Comparison of ENCODE assay signal across 12 cellular contexts in genomic region chr18:57898506-57899124, GRCh38.
DNase-seq lines count a peak whose midpoint lies in the region; ATAC-seq and TF ChIP-seq lines count a peak whose summit lies in the region.
"Had no signal": no experiment of that assay in that cellular context is flagged by ENCODE, and none has a peak within 500 bp of the region (broad histone marks: within the 10 kb centered on the region; RNA-seq: fewer than 3 reads in every experiment).

No MANE protein-coding gene starts in this region.

- no peak overlapping the region for H3K27ac Mint-ChIP-seq in effector memory CD8-positive, alpha-beta T cell
- H3K27ac Mint-ChIP-seq: naive B cell had no signal

- no peak for TF ChIP-seq POLR2A in NB4 (IDR thresholded peaks at IDR 0.05; ENCODE audit: extremely low read depth, insufficient read length)

- no peak overlapping the region for H3K4me3 ChIP-seq in NB4 (ENCODE audit: low read depth, low read length)
- H3K4me3 ChIP-seq: hepatocyte had no signal

- H3K27me3 Mint-ChIP-seq in effector memory CD8-positive, alpha-beta T cell: peaks cover 6 to 36% of the 10 kb centered on the region in 2 donors

- no peaks in the 10 kb centered on the region for H3K9me3 Mint-ChIP-seq in effector memory CD8-positive, alpha-beta T cell
- H3K9me3 Mint-ChIP-seq: central memory CD8-positive, alpha-beta T cell had no signal

- ATAC-seq in effector memory CD8-positive, alpha-beta T cell (replicated peaks): no peak
- no peak for ATAC-seq in activated CD4-positive, CD25-positive, alpha-beta regulatory T cell treated with anti-CD3 and anti-CD28 coated beads, Interleukin-2, amount 50 U/mL, for 24 hours

- H3K27ac ChIP-seq in RWPE1: peak overlapping the region; percentile 68
- H3K27ac ChIP-seq: hepatocyte had no signal

- TF ChIP-seq CTCF in NB4 (IDR thresholded peaks at IDR 0.05; ENCODE audit: low read depth, low read length) (no peak), RWPE1 (conservative IDR thresholded peaks at IDR 0.05; ENCODE audit: low read depth) (no peak)

- H3K36me3 Mint-ChIP-seq in effector memory CD8-positive, alpha-beta T cell (ENCODE audit: insufficient read depth): no peaks in the 10 kb centered on the region
- H3K36me3 Mint-ChIP-seq: naive B cell had no signal

- H3K4me1 Mint-ChIP-seq in effector memory CD8-positive, alpha-beta T cell (ENCODE audit: low read depth in 2 of 2): no peaks in the 10 kb centered on the region
- H3K4me1 Mint-ChIP-seq: central memory CD8-positive, alpha-beta T cell; naive B cell had no signal

- CTCF ChIA-PET in RWPE1 (lab: Yijun Ruan, JAX): no interaction called here

- POLR2A ChIA-PET in RWPE1 (lab: Yijun Ruan, JAX; ENCODE audit: low non-redundant PET): no interaction called here

- DNase-seq in EH (ENCODE audit: low read depth) (peak; percentile 91), NB4 (ENCODE audit: low read depth) (peak; percentile 20), RWPE1 (ENCODE audit: low spot score) (no peak), hepatic stellate cell (ENCODE audit: low spot score) (peak; percentile 36), C1 segment of cervical spinal cord (lab: John Stamatoyannopoulos, UW) (no peak)
- DNase-seq in effector memory CD8-positive, alpha-beta T cell: no peak
- no peak for DNase-seq in stimulated activated CD4-positive, alpha-beta T cell treated with anti-CD3 and anti-CD28 coated beads, Interleukin-15, amount 100 ng/mL, for 24 hours
- DNase-seq: naive B cell, SW 1271 had no signal

- no peak overlapping the region for H3K4me3 Mint-ChIP-seq in effector memory CD8-positive, alpha-beta T cell
- H3K4me3 Mint-ChIP-seq: central memory CD8-positive, alpha-beta T cell; naive B cell had no signal

Comparison
In these comparisons a context has a peak if more than half of its experiments do, and no peak if none do; other contexts are left out.
1. DNase-seq: peak in EH (single experiment), NB4 (single experiment) and hepatic stellate cell (single experiment); none in RWPE1 (single experiment), effector memory CD8-positive, alpha-beta T cell (0 of 3), stimulated activated CD4-positive, alpha-beta T cell treated with anti-CD3 and anti-CD28 coated beads, Interleukin-15, amount 100 ng/mL, for 24 hours (single experiment) and C1 segment of cervical spinal cord (0 of 14).